19 cellular contexts compared by ENCODE assay signal in genomic region chr9:133384736-133385321, GRCh38. TPM values are rescaled to one million over a fixed set of nuclear protein-coding genes. Genes with fewer than 3 reads are reported as not detected.
"Had no signal": no experiment of that assay in that cellular context is flagged by ENCODE, and none has a peak within 500 bp of the region (broad histone marks: within the 10 kb centered on the region; RNA-seq: fewer than 3 reads in every experiment).

No MANE protein-coding gene starts in this region.

- H3K27me3 ChIP-seq: colonic mucosa, foreskin keratinocyte, thyroid gland had no signal

- H3K9me3 ChIP-seq: colonic mucosa, left ventricle myocardium inferior, sigmoid colon, thyroid gland had no signal

- H3K4me3 ChIP-seq: colonic mucosa, left ventricle myocardium inferior, lung, sigmoid colon, skin epidermis, thyroid gland had no signal

- ATAC-seq: foreskin keratinocyte, left cardiac atrium had no signal

- H3K36me3 ChIP-seq: colonic mucosa, left ventricle myocardium inferior, sigmoid colon, thyroid gland had no signal

- H3K27ac ChIP-seq: colonic mucosa, foreskin keratinocyte, left ventricle myocardium inferior, sigmoid colon, skin epidermis, thyroid gland had no signal

- DNase-seq: colonic mucosa; dermis blood vessel endothelial cell; effector CD4-positive, alpha-beta T cell; endodermal cell; erythroblast; foreskin keratinocyte; kidney; left cardiac atrium; left ventricle myocardium inferior; mesendoderm; naive B cell; sigmoid colon; stimulated activated CD4-positive, alpha-beta T cell treated with anti-CD3 and anti-CD28 coated beads, Interleukin-2, amount 100 ng/mL, for 24 hours; stimulated activated CD4-positive, alpha-beta T cell treated with anti-CD3 and anti-CD28 coated beads, Interleukin-4, amount 100 ng/mL, for 4 hours; stimulated activated naive CD4-positive, alpha-beta T cell; thyroid gland had no signal

- H3K4me1 ChIP-seq: colonic mucosa, foreskin keratinocyte, left ventricle myocardium inferior, sigmoid colon had no signal

RNA-seq across cellular contexts. Expression of gene STKLD1, which starts 8.7 kb away (rescaled TPM):
- total RNA-seq: left ventricle myocardium inferior, omental fat pad had no signal
